In the genomic region with DNA sequence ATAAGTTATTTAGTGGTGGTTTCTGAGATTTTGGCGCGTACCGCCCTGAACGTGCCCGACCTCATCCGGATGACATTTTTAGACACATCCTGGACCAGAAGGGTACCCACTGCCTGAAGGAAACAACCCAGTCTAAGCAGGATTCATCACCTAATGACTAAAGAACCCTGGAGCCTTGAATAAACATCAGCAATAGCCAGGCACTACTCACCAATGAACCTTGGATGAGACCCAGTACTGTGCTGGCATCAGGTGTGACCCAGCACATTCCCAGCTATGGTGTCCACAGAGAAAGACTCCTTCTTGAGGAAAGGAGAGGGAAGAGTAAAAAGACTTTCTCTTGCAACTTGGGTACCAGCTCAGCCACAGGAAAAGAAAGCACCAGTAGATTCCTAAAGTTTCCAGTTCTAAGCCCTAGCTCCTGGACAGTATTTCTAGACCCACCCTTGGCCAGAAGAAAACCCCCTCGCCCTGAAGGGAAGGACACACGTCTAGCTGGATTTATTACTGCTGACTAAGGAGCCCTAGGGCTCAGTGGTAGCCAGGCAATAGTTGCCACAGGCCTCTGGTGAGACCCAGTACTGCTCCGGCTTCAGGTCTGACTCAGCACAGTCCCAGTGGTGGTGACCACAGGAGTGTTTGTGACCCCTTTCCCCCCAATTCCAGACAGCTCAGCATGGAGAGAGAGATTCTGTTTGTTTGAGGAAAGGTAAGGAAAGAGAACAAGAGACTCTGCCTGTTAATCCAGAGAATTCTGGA, we compare ENCODE assay signal across 1 cellular context.
A peak's percentile ranks its signal among the peaks of the same experiment; 100 is the strongest.
TF ChIP-seq lines count a peak whose summit lies in the region.

No MANE protein-coding gene starts in this region.

TF ChIP-seq in A549, 52 proteins besides CTCF, POLR2A, EP300 and RAD21:
- TF ChIP-seq, protein P1, sequence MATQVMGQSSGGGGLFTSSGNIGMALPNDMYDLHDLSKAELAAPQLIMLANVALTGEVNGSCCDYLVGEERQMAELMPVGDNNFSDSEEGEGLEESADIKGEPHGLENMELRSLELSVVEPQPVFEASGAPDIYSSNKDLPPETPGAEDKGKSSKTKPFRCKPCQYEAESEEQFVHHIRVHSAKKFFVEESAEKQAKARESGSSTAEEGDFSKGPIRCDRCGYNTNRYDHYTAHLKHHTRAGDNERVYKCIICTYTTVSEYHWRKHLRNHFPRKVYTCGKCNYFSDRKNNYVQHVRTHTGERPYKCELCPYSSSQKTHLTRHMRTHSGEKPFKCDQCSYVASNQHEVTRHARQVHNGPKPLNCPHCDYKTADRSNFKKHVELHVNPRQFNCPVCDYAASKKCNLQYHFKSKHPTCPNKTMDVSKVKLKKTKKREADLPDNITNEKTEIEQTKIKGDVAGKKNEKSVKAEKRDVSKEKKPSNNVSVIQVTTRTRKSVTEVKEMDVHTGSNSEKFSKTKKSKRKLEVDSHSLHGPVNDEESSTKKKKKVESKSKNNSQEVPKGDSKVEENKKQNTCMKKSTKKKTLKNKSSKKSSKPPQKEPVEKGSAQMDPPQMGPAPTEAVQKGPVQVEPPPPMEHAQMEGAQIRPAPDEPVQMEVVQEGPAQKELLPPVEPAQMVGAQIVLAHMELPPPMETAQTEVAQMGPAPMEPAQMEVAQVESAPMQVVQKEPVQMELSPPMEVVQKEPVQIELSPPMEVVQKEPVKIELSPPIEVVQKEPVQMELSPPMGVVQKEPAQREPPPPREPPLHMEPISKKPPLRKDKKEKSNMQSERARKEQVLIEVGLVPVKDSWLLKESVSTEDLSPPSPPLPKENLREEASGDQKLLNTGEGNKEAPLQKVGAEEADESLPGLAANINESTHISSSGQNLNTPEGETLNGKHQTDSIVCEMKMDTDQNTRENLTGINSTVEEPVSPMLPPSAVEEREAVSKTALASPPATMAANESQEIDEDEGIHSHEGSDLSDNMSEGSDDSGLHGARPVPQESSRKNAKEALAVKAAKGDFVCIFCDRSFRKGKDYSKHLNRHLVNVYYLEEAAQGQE (IDR thresholded peaks at IDR 0.05), result no peak
- peak; percentile 90 for TF ChIP-seq MAFK (IDR thresholded peaks at IDR 0.05; ENCODE audit: partially characterized antibody)
- TF ChIP-seq, protein P2, sequence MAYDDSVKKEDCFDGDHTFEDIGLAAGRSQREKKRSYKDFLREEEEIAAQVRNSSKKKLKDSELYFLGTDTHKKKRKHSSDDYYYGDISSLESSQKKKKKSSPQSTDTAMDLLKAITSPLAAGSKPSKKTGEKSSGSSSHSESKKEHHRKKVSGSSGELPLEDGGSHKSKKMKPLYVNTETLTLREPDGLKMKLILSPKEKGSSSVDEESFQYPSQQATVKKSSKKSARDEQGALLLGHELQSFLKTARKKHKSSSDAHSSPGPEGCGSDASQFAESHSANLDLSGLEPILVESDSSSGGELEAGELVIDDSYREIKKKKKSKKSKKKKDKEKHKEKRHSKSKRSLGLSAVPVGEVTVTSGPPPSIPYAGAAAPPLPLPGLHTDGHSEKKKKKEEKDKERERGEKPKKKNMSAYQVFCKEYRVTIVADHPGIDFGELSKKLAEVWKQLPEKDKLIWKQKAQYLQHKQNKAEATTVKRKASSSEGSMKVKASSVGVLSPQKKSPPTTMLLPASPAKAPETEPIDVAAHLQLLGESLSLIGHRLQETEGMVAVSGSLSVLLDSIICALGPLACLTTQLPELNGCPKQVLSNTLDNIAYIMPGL (CRISPR knock-in tag; IDR thresholded peaks at IDR 0.05; ENCODE audit: borderline replicate concordance), result no peak
- TF ChIP-seq FOSL2 (IDR thresholded peaks at IDR 0.05), result no peak
- TF ChIP-seq FOSL2 (CRISPR knock-in tag; IDR thresholded peaks at IDR 0.05), result peak; percentile 8; the same call in 1 of the 2 replicates
- TF ChIP-seq, protein P3, sequence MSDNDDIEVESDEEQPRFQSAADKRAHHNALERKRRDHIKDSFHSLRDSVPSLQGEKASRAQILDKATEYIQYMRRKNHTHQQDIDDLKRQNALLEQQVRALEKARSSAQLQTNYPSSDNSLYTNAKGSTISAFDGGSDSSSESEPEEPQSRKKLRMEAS (IDR thresholded peaks at IDR 0.05), result 0 out of 2 replicates have a peak, but pooled peaks have one; percentile 1
- TF ChIP-seq RFX5 (IDR thresholded peaks at IDR 0.05), result no peak
- TF ChIP-seq NR3C1 (IDR thresholded peaks at IDR 0.05), result no peak
